In genomic region chr4:40258624-40259023, GRCh38 we compare ENCODE assay signal across 22 cellular contexts.
DNase-seq lines count a peak whose midpoint lies in the region; ATAC-seq, FAIRE-seq and TF ChIP-seq lines count a peak whose summit lies in the region.
"Had no signal": no experiment of that assay in that cellular context is flagged by ENCODE, and none has a peak within 500 bp of the region (broad histone marks: within the 10 kb centered on the region; RNA-seq: fewer than 3 reads in every experiment).

No MANE protein-coding gene starts in this region.

- POLR2A ChIA-PET in K562 (lab: Yijun Ruan, JAX), result interaction anchor here (1.7 to 2.1 kb wide), 2 partner anchors 19 to 22 kb away, joined by 8 to 9 read pairs; no protein-coding TSS in a partner anchor

- no peak overlapping the region for H3K27ac ChIP-seq in K562 (ENCODE audit: extremely low read depth, low read depth, low read length)
- H3K27ac ChIP-seq: lower lobe of right lung, SJCRH30, suprapubic skin had no signal

- 30% methylated on average over 3 of the region's 8 CpGs for WGBS in K562 (ENCODE audit: insufficient coverage, low coverage, missing lambda C conversion rate)

- H4K20me1 ChIP-seq in Loucy (ENCODE audit: insufficient read depth, low read length, poor library complexity, severe bottlenecking) (no peaks in the 10 kb centered on the region), K562 (replicated peaks; ENCODE audit: control insufficient read depth, insufficient read depth, low read length) (no peaks in the 10 kb centered on the region)

- intact Hi-C loops in K562 (cut with micrococcal nuclease), result no loop called here

- no peak for FAIRE-seq in K562 (lab: Jason Lieb, UNC)
- no peak for FAIRE-seq in GM12892 (lab: Jason Lieb, UNC)
- FAIRE-seq: colon, endometrium, GM12878, islet of Langerhans had no signal

- no peaks in the 10 kb centered on the region for H3K27me3 Mint-ChIP-seq in stimulated activated naive CD8-positive, alpha-beta T cell treated with anti-CD3 and anti-CD28 coated beads, Interleukin-15, amount 100 ng/mL, for 72 hours
- H3K27me3 Mint-ChIP-seq: naive B cell had no signal

- H3K79me2 ChIP-seq in Loucy (ENCODE audit: insufficient read depth, low read length) (no peaks in the 10 kb centered on the region), K562 (ENCODE audit: control insufficient read depth, insufficient read depth, low read length) (no peaks in the 10 kb centered on the region)

- no peak overlapping the region for H3K4me2 ChIP-seq in Loucy (ENCODE audit: low read depth, low read length, poor library complexity, severe bottlenecking)
- H3K4me2 ChIP-seq in K562 (ENCODE audit: insufficient read depth, low read length), result no peak overlapping the region

- H3K9ac ChIP-seq in Loucy (ENCODE audit: low read depth, low read length, poor library complexity, severe bottlenecking) (no peak overlapping the region), K562 (ENCODE audit: insufficient read depth in 1 of 2, low read depth in 2 of 2, low read length in 2 of 2) (no peak overlapping the region)

- TF ChIP-seq EP300 in K562 (IDR thresholded peaks at IDR 0.05; ENCODE audit: low read length), result no peak

- no peaks in the 10 kb centered on the region for H3K9me3 Mint-ChIP-seq in stimulated activated naive CD8-positive, alpha-beta T cell treated with anti-CD3 and anti-CD28 coated beads, Interleukin-15, amount 100 ng/mL, for 72 hours
- H3K9me3 Mint-ChIP-seq: naive B cell had no signal

- no peaks in the 10 kb centered on the region for H3K27me3 ChIP-seq in Loucy (ENCODE audit: insufficient read depth, low read length, poor library complexity, severe bottlenecking)
- H3K27me3 ChIP-seq in K562 (ENCODE audit: control insufficient read depth in 2 of 2, insufficient read depth in 2 of 2, low read length in 2 of 2), result no peaks in the 10 kb centered on the region
- H3K27me3 ChIP-seq: SJCRH30, suprapubic skin had no signal

- CTCF ChIA-PET in K562 (lab: Yijun Ruan, JAX; ENCODE audit: low intra/inter-chr PET ratio), result no interaction called here

- H3K4me3 Mint-ChIP-seq in stimulated activated naive CD8-positive, alpha-beta T cell treated with anti-CD3 and anti-CD28 coated beads, Interleukin-15, amount 100 ng/mL, for 72 hours, result peak overlapping the region; percentile 69 to 84

- no peak overlapping the region for H3K4me3 ChIP-seq in Loucy (ENCODE audit: low read length, poor library complexity, severe bottlenecking)
- no peak overlapping the region for H3K4me3 ChIP-seq in K562
- H3K4me3 ChIP-seq: GM12878, lower lobe of right lung, SJCRH30, suprapubic skin had no signal

- no peaks in the 10 kb centered on the region for H3K9me1 ChIP-seq in K562 (ENCODE audit: control insufficient read depth, insufficient read depth, low read length)

- no peaks in the 10 kb centered on the region for H3F3A ChIP-seq in Loucy (ENCODE audit: low read depth)

- TF ChIP-seq RAD21 in K562 (CRISPR knock-in tag; conservative IDR thresholded peaks at IDR 0.05 in 1 of 2, IDR thresholded peaks at IDR 0.05 in 1 of 2), result no peak

- peak; percentile 18 for DNase-seq in stimulated activated CD4-positive, alpha-beta T cell treated with anti-CD3 and anti-CD28 coated beads, Interleukin-15, amount 100 ng/mL, for 24 hours
- no peak for DNase-seq in stimulated activated CD4-positive, alpha-beta T cell treated with anti-CD3 and anti-CD28 coated beads, Interleukin-4, amount 100 ng/mL, for 1 hour
- DNase-seq in K562 (ENCODE audit: extremely low read depth in 1 of 4, low spot score in 3 of 4), result no peak
- DNase-seq in stimulated activated naive CD8-positive, alpha-beta T cell treated with anti-CD3 and anti-CD28 coated beads, Interleukin-15, amount 100 ng/mL, for 72 hours, result no peak
- DNase-seq in GM12892 (ENCODE audit: insufficient read length), result no peak
- DNase-seq in NCI-H1092 treated with DMSO at 0.1 percent for 48 hours (lab: John Stamatoyannopoulos, UW), result no peak
- DNase-seq in DMS79 (lab: John Stamatoyannopoulos, UW), result no peak
- DNase-seq: activated effector memory CD4-positive, alpha-beta T cell treated with anti-CD3 and anti-CD28 coated beads, Interleukin-2, amount 50 U/mL, for 16 hours; GF-D8; Karpas-422; lower lobe of right lung; naive B cell; NCI-H1417; NCI-H2171; SJCRH30; stimulated activated CD4-positive, alpha-beta T cell treated with anti-CD3 and anti-CD28 coated beads, Interleukin-2, amount 100 ng/mL, for 48 hours had no signal

- in situ Hi-C loops in K562 (cut with MboI), result no loop called here

- no peak for TF ChIP-seq POLR2A in K562 (conservative IDR thresholded peaks at IDR 0.05)
- TF ChIP-seq POLR2A in GM12892 (IDR thresholded peaks at IDR 0.05; ENCODE audit: low read depth, low read length), result no peak

- H3K9me3 ChIP-seq in Loucy (ENCODE audit: insufficient read depth, low read depth, low read length) (no peaks in the 10 kb centered on the region), K562 (replicated peaks; ENCODE audit: control insufficient read depth, insufficient read depth, low read depth, low read length) (no peaks in the 10 kb centered on the region)
- H3K9me3 ChIP-seq: lower lobe of right lung, SJCRH30, suprapubic skin had no signal

- TF ChIP-seq CTCF in Loucy (conservative IDR thresholded peaks at IDR 0.05; ENCODE audit: low read length), result no peak
- TF ChIP-seq CTCF in K562 (IDR thresholded peaks at IDR 0.05 in 2 of 3, conservative IDR thresholded peaks at IDR 0.05 in 1 of 3; ENCODE audit: insufficient read depth in 2 of 3, low read depth in 1 of 3, low read length in 3 of 3), result no peak

- peak overlapping the region; percentile 90 to 96 for H3K27ac Mint-ChIP-seq in stimulated activated naive CD8-positive, alpha-beta T cell treated with anti-CD3 and anti-CD28 coated beads, Interleukin-15, amount 100 ng/mL, for 72 hours

- BruUV-seq in K562 (replicated peaks; lab: Mats Ljungman, UMichigan), result no TSS peak

- ATAC-seq in K562, result peak; percentile 40; the same call in 2 of the 3 replicates
- no peak for ATAC-seq in stimulated activated naive CD8-positive, alpha-beta T cell treated with anti-CD3 and anti-CD28 coated beads, Interleukin-15, amount 100 ng/mL, for 72 hours
- ATAC-seq: GM12878, lower lobe of right lung had no signal

- H3K9me2 ChIP-seq in Loucy (replicated peaks; ENCODE audit: low read depth, low read length), result no peaks in the 10 kb centered on the region

- H2AFZ ChIP-seq in Loucy (ENCODE audit: low read length) (0 out of 2 replicates have a peak overlapping the region, but pooled peaks have one; percentile 5), K562 (ENCODE audit: low read depth, low read length) (peak overlapping the region; percentile 57)

- H3K36me3 ChIP-seq in Loucy (ENCODE audit: insufficient read depth, low read length), result no peaks in the 10 kb centered on the region
- H3K36me3 ChIP-seq in K562 (ENCODE audit: control insufficient read depth, insufficient read depth, low read length), result no peaks in the 10 kb centered on the region
- H3K36me3 ChIP-seq: lower lobe of right lung, SJCRH30, suprapubic skin had no signal

- H3K4me1 ChIP-seq in Loucy (ENCODE audit: insufficient read depth, low read length, poor library complexity, severe bottlenecking), result peaks cover 22% of the 10 kb centered on the region
- H3K4me1 ChIP-seq in K562 (replicated peaks in 1 of 2; ENCODE audit: control insufficient read depth in 2 of 2, insufficient read depth in 2 of 2, low read length in 2 of 2), result peaks cover 0 to 2% of the 10 kb centered on the region in 2 experiments; a peak in 2 of 5 replicates
- H3K4me1 ChIP-seq: lower lobe of right lung had no signal

- peaks cover 75% of the 10 kb centered on the region for H3K4me1 Mint-ChIP-seq in stimulated activated naive CD8-positive, alpha-beta T cell treated with anti-CD3 and anti-CD28 coated beads, Interleukin-15, amount 100 ng/mL, for 72 hours

TF ChIP-seq in K562, 482 proteins besides CTCF, POLR2A, EP300 and RAD21 (continues in another document):
- peak; percentile 80 for TF ChIP-seq L3MBTL2 (IDR thresholded peaks at IDR 0.05)
- 0 out of 2 replicates have a peak, but pooled peaks have one; percentile 11 for TF ChIP-seq MYC (IDR thresholded peaks at IDR 0.05; ENCODE audit: low read depth, low read length)
- no peak for TF ChIP-seq MYC (CRISPR knock-in tag; IDR thresholded peaks at IDR 0.05; ENCODE audit: borderline replicate concordance, low read depth)
- TF ChIP-seq, protein P1, sequence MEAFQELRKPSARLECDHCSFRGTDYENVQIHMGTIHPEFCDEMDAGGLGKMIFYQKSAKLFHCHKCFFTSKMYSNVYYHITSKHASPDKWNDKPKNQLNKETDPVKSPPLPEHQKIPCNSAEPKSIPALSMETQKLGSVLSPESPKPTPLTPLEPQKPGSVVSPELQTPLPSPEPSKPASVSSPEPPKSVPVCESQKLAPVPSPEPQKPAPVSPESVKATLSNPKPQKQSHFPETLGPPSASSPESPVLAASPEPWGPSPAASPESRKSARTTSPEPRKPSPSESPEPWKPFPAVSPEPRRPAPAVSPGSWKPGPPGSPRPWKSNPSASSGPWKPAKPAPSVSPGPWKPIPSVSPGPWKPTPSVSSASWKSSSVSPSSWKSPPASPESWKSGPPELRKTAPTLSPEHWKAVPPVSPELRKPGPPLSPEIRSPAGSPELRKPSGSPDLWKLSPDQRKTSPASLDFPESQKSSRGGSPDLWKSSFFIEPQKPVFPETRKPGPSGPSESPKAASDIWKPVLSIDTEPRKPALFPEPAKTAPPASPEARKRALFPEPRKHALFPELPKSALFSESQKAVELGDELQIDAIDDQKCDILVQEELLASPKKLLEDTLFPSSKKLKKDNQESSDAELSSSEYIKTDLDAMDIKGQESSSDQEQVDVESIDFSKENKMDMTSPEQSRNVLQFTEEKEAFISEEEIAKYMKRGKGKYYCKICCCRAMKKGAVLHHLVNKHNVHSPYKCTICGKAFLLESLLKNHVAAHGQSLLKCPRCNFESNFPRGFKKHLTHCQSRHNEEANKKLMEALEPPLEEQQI (IDR thresholded peaks at IDR 0.05), result no peak
- no peak for TF ChIP-seq ETV1 (tag; conservative IDR thresholded peaks at IDR 0.05; ENCODE audit: low read depth)
- TF ChIP-seq, protein P2, sequence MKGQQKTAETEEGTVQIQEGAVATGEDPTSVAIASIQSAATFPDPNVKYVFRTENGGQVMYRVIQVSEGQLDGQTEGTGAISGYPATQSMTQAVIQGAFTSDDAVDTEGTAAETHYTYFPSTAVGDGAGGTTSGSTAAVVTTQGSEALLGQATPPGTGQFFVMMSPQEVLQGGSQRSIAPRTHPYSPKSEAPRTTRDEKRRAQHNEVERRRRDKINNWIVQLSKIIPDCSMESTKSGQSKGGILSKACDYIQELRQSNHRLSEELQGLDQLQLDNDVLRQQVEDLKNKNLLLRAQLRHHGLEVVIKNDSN (CRISPR knock-in tag; IDR thresholded peaks at IDR 0.05), result 0 out of 2 replicates have a peak, but pooled peaks have one; percentile 20
- TF ChIP-seq CEBPG (CRISPR knock-in tag; IDR thresholded peaks at IDR 0.05), result no peak
- TF ChIP-seq CEBPG (tag; conservative IDR thresholded peaks at IDR 0.05 in 1 of 2, IDR thresholded peaks at IDR 0.05 in 1 of 2), result no peak
